Comparison of ENCODE assay signal across 8 cellular contexts in the genomic region with DNA sequence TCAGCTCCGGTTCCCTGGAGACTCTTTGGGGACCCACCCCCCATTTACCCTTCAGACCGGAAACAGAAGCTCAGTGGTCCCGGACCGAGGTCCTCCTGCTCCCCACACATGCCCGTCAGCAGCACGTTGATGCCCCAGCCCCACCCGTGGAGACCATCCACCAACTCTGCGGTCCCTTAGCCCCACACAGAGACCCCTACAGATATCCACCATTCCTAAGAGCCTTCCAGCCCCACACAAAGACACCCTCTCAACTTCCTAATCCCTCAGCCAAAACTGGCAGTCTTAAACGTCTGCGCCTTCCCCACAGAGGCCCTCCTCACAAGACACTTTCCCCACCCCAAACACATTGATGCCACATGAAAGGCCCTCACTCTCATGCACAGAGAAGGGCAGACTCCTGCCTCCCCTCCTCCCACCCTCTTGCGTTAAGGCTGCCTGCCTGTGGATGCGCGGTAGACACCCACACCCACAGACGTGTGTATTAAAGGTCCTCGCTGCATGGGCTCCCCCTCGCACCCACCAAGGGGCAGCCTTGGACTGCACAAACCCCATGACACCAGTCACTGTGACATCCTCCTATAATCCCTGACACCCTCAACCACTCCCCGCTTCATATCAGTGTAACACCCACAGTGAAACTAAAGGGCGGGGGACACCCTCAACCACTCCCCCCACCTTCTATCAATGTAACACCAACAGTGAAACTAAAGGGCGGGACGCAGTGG. TPM values are rescaled to one million over a fixed set of nuclear protein-coding genes. Genes with fewer than 3 reads are reported as not detected.
DNase-seq lines count a peak whose midpoint lies in the region; ATAC-seq and TF ChIP-seq lines count a peak whose summit lies in the region.

No MANE protein-coding gene starts in this region.

- H4K20me1 ChIP-seq in DND-41 (ENCODE audit: insufficient read depth, low read length), result peaks cover 6% of the 10 kb centered on the region; the same call in 1 of the 2 replicates

- ATAC-seq in DND-41 (ENCODE audit: insufficient read depth, low read depth) (peak; percentile 83), HG03354 (IDR thresholded peaks at IDR 0.05; ENCODE audit: poor library complexity, severe bottlenecking, unreplicated experiment) (peak; percentile 16), lung (ENCODE audit: insufficient read depth, low FRiP score) (no peak), GM18868 (IDR thresholded peaks at IDR 0.05; ENCODE audit: unreplicated experiment) (no peak)

- peak overlapping the region; percentile 87 for H2AFZ ChIP-seq in DND-41 (ENCODE audit: low read depth, low read length)

- H3K4me2 ChIP-seq in DND-41 (ENCODE audit: insufficient read depth, low read length), result peak overlapping the region; percentile 91

- H3K9ac ChIP-seq in DND-41 (ENCODE audit: low read depth, low read length), result peak overlapping the region; percentile 61
- H3K9ac ChIP-seq in colonic mucosa (ENCODE audit: low read depth in 2 of 2, low read length in 2 of 2), result peak overlapping the region; percentile 76 to 97

- TF ChIP-seq CTCF in DND-41 (IDR thresholded peaks at IDR 0.05; ENCODE audit: borderline replicate concordance, extremely low read depth, low read length, poor library complexity, severe bottlenecking), result peak; percentile 47
- TF ChIP-seq CTCF in WERI-Rb-1 (IDR thresholded peaks at IDR 0.05; ENCODE audit: low read depth, low read length), result peak; percentile 35; the same call in 1 of the 2 replicates
- TF ChIP-seq CTCF in colonic mucosa (IDR thresholded peaks at IDR 0.05), result no peak
- TF ChIP-seq CTCF in lung (IDR thresholded peaks at IDR 0.05; ENCODE audit: control extremely low read depth, extremely low read depth), result no peak
- TF ChIP-seq CTCF in suprapubic skin (IDR thresholded peaks at IDR 0.05), result no peak

- peak; percentile 84 for DNase-seq in DND-41
- peak; percentile 57 for DNase-seq in WERI-Rb-1
- DNase-seq in colonic mucosa, result no peak
- DNase-seq in lung (ENCODE audit: low spot score), result no peak
- peak in 1 of 2 donors; percentile 72 for DNase-seq in suprapubic skin (ENCODE audit: low spot score in 2 of 2)
- no peak for DNase-seq in SW480 (ENCODE audit: low spot score)

- H3K27me3 ChIP-seq in DND-41 (ENCODE audit: insufficient read depth, low read length, poor library complexity) (no peaks in the 10 kb centered on the region), WERI-Rb-1 (ENCODE audit: insufficient read depth, low read depth, severe bottlenecking) (no peaks in the 10 kb centered on the region), colonic mucosa (no peaks in the 10 kb centered on the region), lung (ENCODE audit: control insufficient read depth, insufficient read depth) (no peaks in the 10 kb centered on the region), suprapubic skin (no peaks in the 10 kb centered on the region)

- TF ChIP-seq EP300 in suprapubic skin (IDR thresholded peaks at IDR 0.05), result no peak

- intact Hi-C loops in colonic mucosa (cut with DNase I), result loop anchor here (5.0 kb wide), 1 partner anchor 291 kb away; no protein-coding TSS in a partner anchor

- no peak for TF ChIP-seq POLR2A in suprapubic skin (IDR thresholded peaks at IDR 0.05)

- H3K36me3 ChIP-seq in DND-41 (ENCODE audit: insufficient read depth, low read length) (no peaks in the 10 kb centered on the region), WERI-Rb-1 (no peaks in the 10 kb centered on the region), colonic mucosa (no peaks in the 10 kb centered on the region), lung (ENCODE audit: control insufficient read depth in 2 of 2, insufficient read depth in 2 of 2, low read length in 2 of 2) (peaks cover 0 to 2% of the 10 kb centered on the region in 2 donors), suprapubic skin (peaks cover 5% of the 10 kb centered on the region)

- H3K27ac ChIP-seq in DND-41 (ENCODE audit: low read length) (peak overlapping the region; percentile 59), WERI-Rb-1 (peak overlapping the region; percentile 57), colonic mucosa (peak overlapping the region; percentile 74), lung (ENCODE audit: low read depth in 1 of 2, low read length in 1 of 2) (peak overlapping the region in 1 of 2 donors; percentile 79), suprapubic skin (peak overlapping the region; percentile 21)

- 18 to 31% methylated on average over 20 of the region's 20 CpGs for whole genome bisulfite sequencing in lung, 2 donors
- WGBS in suprapubic skin, result 17% methylated on average over 20 of the region's 20 CpGs

- H3K4me3 ChIP-seq in DND-41 (ENCODE audit: low read depth in 1 of 2, low read length in 2 of 2), result peak overlapping the region; percentile 55 to 74; a peak in 3 of 4 replicates
- H3K4me3 ChIP-seq in WERI-Rb-1 (ENCODE audit: low read depth, low read length), result peak overlapping the region; percentile 57
- H3K4me3 ChIP-seq in colonic mucosa, result peak overlapping the region; percentile 96
- H3K4me3 ChIP-seq in lung, result peak overlapping the region; percentile 67
- H3K4me3 ChIP-seq in suprapubic skin, result peak overlapping the region; percentile 72

- H3K9me3 ChIP-seq in DND-41 (ENCODE audit: insufficient read depth, low read length, severe bottlenecking) (no peaks in the 10 kb centered on the region), WERI-Rb-1 (ENCODE audit: severe bottlenecking) (peaks cover 4% of the 10 kb centered on the region), colonic mucosa (no peaks in the 10 kb centered on the region), lung (ENCODE audit: control insufficient read depth in 2 of 2, insufficient read depth in 1 of 2, low read length in 1 of 2) (no peaks in the 10 kb centered on the region), suprapubic skin (no peaks in the 10 kb centered on the region)

- no peaks in the 10 kb centered on the region for H3K79me2 ChIP-seq in DND-41 (ENCODE audit: insufficient read depth, low read length)

- H3K4me1 ChIP-seq in DND-41 (ENCODE audit: insufficient read depth, low read length) (peaks cover 26% of the 10 kb centered on the region), colonic mucosa (peaks cover 15% of the 10 kb centered on the region), lung (ENCODE audit: control insufficient read depth in 2 of 2, insufficient read depth in 2 of 2, low read length in 2 of 2) (peaks cover 0 to 10% of the 10 kb centered on the region in 2 donors), suprapubic skin (peaks cover 28% of the 10 kb centered on the region)

RNA-seq across cellular contexts. Expression of gene RFLNB, which starts 34.9 kb away (rescaled TPM):
- total RNA-seq in colonic mucosa (1 to 10 TPM; 2.9 to 5.7 TPM), lung (10 to 100 TPM; 16.2 to 17.0 TPM), suprapubic skin (1 to 10 TPM; 5.8 to 9.2 (median 8.2) TPM)
- 10 to 100 TPM; 12.8 to 18.1 TPM for polyA plus RNA-seq in lung

RNA-seq across cellular contexts. Expression of gene RPH3AL, which starts 58.2 kb away (rescaled TPM):
- 10 to 100 TPM; 14.9 to 34.2 TPM for total RNA-seq in colonic mucosa
- 10 to 100 TPM; 21.1 to 76.6 TPM for total RNA-seq in lung
- 10 to 100 TPM; 19.5 to 22.1 TPM for polyA plus RNA-seq in lung
- 10 to 100 TPM in 2 of 4 donors, 1 to 10 TPM in 2; 1.7 to 39.5 (median 10.9) TPM for total RNA-seq in suprapubic skin

Comparison
In these comparisons a context has a peak if more than half of its experiments do, and no peak if none do; other contexts are left out.
1. ATAC-seq: peak in DND-41 (single experiment) and HG03354 (single experiment); none in lung (single experiment) and GM18868 (single experiment).
2. DNase-seq: peak in DND-41 (single experiment) and WERI-Rb-1 (single experiment); none in colonic mucosa (single experiment), lung (single experiment) and SW480 (single experiment).
3. CTCF ChIP-seq: peak in DND-41 (single experiment) and WERI-Rb-1 (single experiment); none in colonic mucosa (single experiment), lung (single experiment) and suprapubic skin (0 of 2).
4. Peak in every context shown above with its lines, with median percentiles within 50 percentile points of each other: H3K4me3 ChIP-seq.